Comparison of ENCODE assay signal across 14 cellular contexts in the genomic region with DNA sequence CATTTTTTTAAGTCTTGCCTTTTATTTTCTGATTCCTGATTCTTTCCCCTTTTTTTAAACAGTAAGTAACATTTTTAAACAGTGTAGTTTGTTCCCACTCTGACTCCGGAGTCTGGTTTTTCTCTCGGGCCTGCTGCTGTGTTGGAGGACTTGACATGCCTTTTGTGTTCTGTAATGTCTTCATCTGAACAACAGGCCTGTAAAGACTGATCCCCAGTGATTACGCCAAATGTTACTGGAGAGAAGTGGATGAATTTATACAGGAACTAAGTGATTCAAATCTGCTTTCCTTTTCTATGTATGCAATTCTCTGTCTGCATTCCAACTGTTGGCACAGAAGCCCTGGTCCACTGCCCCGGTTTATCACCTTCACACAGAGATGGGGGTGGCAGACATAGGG. TPM values are rescaled to one million over a fixed set of nuclear protein-coding genes. Genes with fewer than 3 reads are reported as not detected.
A peak's percentile ranks its signal among the peaks of the same experiment; 100 is the strongest.
DNase-seq lines count a peak whose midpoint lies in the region; ATAC-seq and TF ChIP-seq lines count a peak whose summit lies in the region.
"Had no signal": no experiment of that assay in that cellular context is flagged by ENCODE, and none has a peak within 500 bp of the region (broad histone marks: within the 10 kb centered on the region; RNA-seq: fewer than 3 reads in every experiment).

No MANE protein-coding gene starts in this region.

- ATAC-seq in esophagus mucosa: peak; percentile 36
- ATAC-seq: HCT116, left ventricle myocardium superior had no signal

- peak overlapping the region; percentile 82 for H2AFZ ChIP-seq in SK-N-SH (ENCODE audit: low read depth)

- DNase-seq in AG10803 (ENCODE audit: low read depth): peak; percentile 53
- DNase-seq in SK-N-SH: peak; percentile 66
- no peak for DNase-seq in NCI-H2107 (lab: John Stamatoyannopoulos, UW)
- DNase-seq in NAMALWA (ENCODE audit: low spot score): no peak
- no peak for DNase-seq in NCI-H1436 (lab: John Stamatoyannopoulos, UW)
- DNase-seq in hypothalamus (lab: John Stamatoyannopoulos, UW): no peak
- DNase-seq: cerebellar nuclear complex, EL, left ventricle myocardium superior, nucleus accumbens, SW 1271 had no signal

- CTCF ChIA-PET in SK-N-SH (lab: Yijun Ruan, JAX): interaction anchor here (1.0 to 23.4 kb wide), 7 partner anchors 12 to 471 kb away, joined by 3 to 546 read pairs (median 8); partner anchors contain the start of gene RMDN2

- H3K27ac ChIP-seq in SK-N-SH (ENCODE audit: low read depth in 2 of 2, low read length in 1 of 2) (peak overlapping the region; percentile 63 to 96), muscle layer of duodenum (ENCODE audit: low read length) (peak overlapping the region; percentile 61)

- POLR2A ChIA-PET in SK-N-SH (lab: Yijun Ruan, JAX): interaction anchor here (1.2 to 3.5 kb wide), 3 partner anchors 14 to 383 kb away, joined by 3 to 9 read pairs (median 8); no protein-coding TSS in a partner anchor

- H3K4me1 ChIP-seq in SK-N-SH (ENCODE audit: control insufficient read depth in 1 of 2, insufficient read depth in 2 of 2, low read depth in 1 of 2, low read length in 1 of 2): peaks cover 20 to 48% of the 10 kb centered on the region in 2 experiments; a peak in 3 of 4 replicates
- peaks cover 16 to 48% of the 10 kb centered on the region in 2 donors for H3K4me1 ChIP-seq in muscle layer of duodenum (ENCODE audit: control insufficient read depth in 1 of 2, insufficient read depth in 2 of 2, low read length in 2 of 2)

- no peaks in the 10 kb centered on the region for H3K36me3 ChIP-seq in SK-N-SH (replicated peaks in 1 of 2; ENCODE audit: control insufficient read depth in 1 of 2, insufficient read depth in 2 of 2, low read length in 1 of 2)
- H3K36me3 ChIP-seq in muscle layer of duodenum (ENCODE audit: control insufficient read depth in 1 of 2, insufficient read depth in 2 of 2, low read length in 2 of 2): no peaks in the 10 kb centered on the region

- H3K27me3 ChIP-seq in SK-N-SH (ENCODE audit: insufficient read depth) (no peaks in the 10 kb centered on the region), muscle layer of duodenum (ENCODE audit: low read depth, low read length) (no peaks in the 10 kb centered on the region)

- H3K9me2 ChIP-seq in SK-N-SH: no peaks in the 10 kb centered on the region

- H3F3A ChIP-seq in SK-N-SH (replicated peaks; ENCODE audit: insufficient read depth): peaks cover 9% of the 10 kb centered on the region

- TF ChIP-seq EP300 in SK-N-SH (IDR thresholded peaks at IDR 0.05; ENCODE audit: borderline replicate concordance in 1 of 2, low read depth in 1 of 2, low read length in 1 of 2): peak; percentile 37 to 86; a peak in 3 of 4 replicates

- no peak for TF ChIP-seq CTCF in AG10803 (conservative IDR thresholded peaks at IDR 0.05; ENCODE audit: low read length)
- TF ChIP-seq CTCF in SK-N-SH (IDR thresholded peaks at IDR 0.05): no peak

- 32% methylated on average over 4 of the region's 4 CpGs for WGBS in SK-N-SH (ENCODE audit: low lambda C conversion rate)

- H3K9me3 ChIP-seq in SK-N-SH (no peaks in the 10 kb centered on the region), muscle layer of duodenum (ENCODE audit: control insufficient read depth in 1 of 2, low read length in 2 of 2) (no peaks in the 10 kb centered on the region)

- H4K20me1 ChIP-seq in SK-N-SH (ENCODE audit: insufficient read depth): no peaks in the 10 kb centered on the region

- H3K4me3 ChIP-seq in AG10803 (ENCODE audit: low read length) (no peak overlapping the region), SK-N-SH (ENCODE audit: low read depth in 2 of 2, low read length in 1 of 2) (no peak overlapping the region), muscle layer of duodenum (ENCODE audit: low read depth in 1 of 2, low read length in 2 of 2) (no peak overlapping the region)

- TF ChIP-seq RAD21 in SK-N-SH (IDR thresholded peaks at IDR 0.05; ENCODE audit: low read length): peak; percentile 6

- H3K79me2 ChIP-seq in SK-N-SH (ENCODE audit: insufficient read depth): no peaks in the 10 kb centered on the region

- no peak overlapping the region for H3K9ac ChIP-seq in SK-N-SH

- H3K4me2 ChIP-seq in SK-N-SH: peak overlapping the region; percentile 17

TF ChIP-seq in SK-N-SH, 30 proteins besides CTCF, POLR2A, EP300 and RAD21 (continues in another document):
- TF ChIP-seq SMC3 (IDR thresholded peaks at IDR 0.05; ENCODE audit: low read depth, low read length) (peak; percentile 10; the same call in 1 of the 2 replicates), GATA2 (CRISPR knock-in tag; IDR thresholded peaks at IDR 0.05) (peak; percentile 82), FOXM1 (IDR thresholded peaks at IDR 0.05; ENCODE audit: low read depth) (no peak), RCOR1 (IDR thresholded peaks at IDR 0.05; ENCODE audit: low read length) (peak; percentile 95), RXRA (IDR thresholded peaks at IDR 0.05; ENCODE audit: borderline replicate concordance, low read depth) (no peak), GABPA (IDR thresholded peaks at IDR 0.05; ENCODE audit: low read depth) (no peak), EZH2phosphoT487 (IDR thresholded peaks at IDR 0.05; ENCODE audit: borderline replicate concordance, low read depth) (no peak), FOXJ3 (CRISPR knock-in tag; IDR thresholded peaks at IDR 0.05) (peak; percentile 49; the same call in 1 of the 2 replicates), RFX5 (IDR thresholded peaks at IDR 0.05; ENCODE audit: low read length) (no peak), FOSL2 (IDR thresholded peaks at IDR 0.05; ENCODE audit: borderline replicate concordance, low read depth) (no peak), TCF12 (IDR thresholded peaks at IDR 0.05) (peak; percentile 91), PBX3 (IDR thresholded peaks at IDR 0.05) (peak; percentile 72), MEF2A (IDR thresholded peaks at IDR 0.05; ENCODE audit: borderline replicate concordance, low read depth) (no peak), NRF1 (IDR thresholded peaks at IDR 0.05; ENCODE audit: low read depth, low read length) (no peak), TEAD4 (IDR thresholded peaks at IDR 0.05; ENCODE audit: borderline replicate concordance, insufficient read depth) (0 out of 2 replicates have a peak, but pooled peaks have one; percentile 37), JUND (IDR thresholded peaks at IDR 0.05) (no peak), SIN3A (IDR thresholded peaks at IDR 0.05; ENCODE audit: borderline replicate concordance, low read depth, low read length) (no peak), TAF1 (IDR thresholded peaks at IDR 0.05; ENCODE audit: borderline replicate concordance, low read depth, low read length) (no peak), CHD2 (IDR thresholded peaks at IDR 0.05; ENCODE audit: low read length, partially characterized antibody) (peak; percentile 62), ELF1 (IDR thresholded peaks at IDR 0.05) (no peak), MXI1 (IDR thresholded peaks at IDR 0.05; ENCODE audit: low read depth, low read length) (no peak; the same call in 1 of the 2 replicates)
- TF ChIP-seq, protein P1, sequence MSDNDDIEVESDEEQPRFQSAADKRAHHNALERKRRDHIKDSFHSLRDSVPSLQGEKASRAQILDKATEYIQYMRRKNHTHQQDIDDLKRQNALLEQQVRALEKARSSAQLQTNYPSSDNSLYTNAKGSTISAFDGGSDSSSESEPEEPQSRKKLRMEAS (IDR thresholded peaks at IDR 0.05; ENCODE audit: low read depth): no peak; the same call in 1 of the 2 replicates
- TF ChIP-seq, protein P2, sequence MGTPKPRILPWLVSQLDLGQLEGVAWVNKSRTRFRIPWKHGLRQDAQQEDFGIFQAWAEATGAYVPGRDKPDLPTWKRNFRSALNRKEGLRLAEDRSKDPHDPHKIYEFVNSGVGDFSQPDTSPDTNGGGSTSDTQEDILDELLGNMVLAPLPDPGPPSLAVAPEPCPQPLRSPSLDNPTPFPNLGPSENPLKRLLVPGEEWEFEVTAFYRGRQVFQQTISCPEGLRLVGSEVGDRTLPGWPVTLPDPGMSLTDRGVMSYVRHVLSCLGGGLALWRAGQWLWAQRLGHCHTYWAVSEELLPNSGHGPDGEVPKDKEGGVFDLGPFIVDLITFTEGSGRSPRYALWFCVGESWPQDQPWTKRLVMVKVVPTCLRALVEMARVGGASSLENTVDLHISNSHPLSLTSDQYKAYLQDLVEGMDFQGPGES (IDR thresholded peaks at IDR 0.05; ENCODE audit: low read depth, low read length): no peak
- TF ChIP-seq, protein P3, sequence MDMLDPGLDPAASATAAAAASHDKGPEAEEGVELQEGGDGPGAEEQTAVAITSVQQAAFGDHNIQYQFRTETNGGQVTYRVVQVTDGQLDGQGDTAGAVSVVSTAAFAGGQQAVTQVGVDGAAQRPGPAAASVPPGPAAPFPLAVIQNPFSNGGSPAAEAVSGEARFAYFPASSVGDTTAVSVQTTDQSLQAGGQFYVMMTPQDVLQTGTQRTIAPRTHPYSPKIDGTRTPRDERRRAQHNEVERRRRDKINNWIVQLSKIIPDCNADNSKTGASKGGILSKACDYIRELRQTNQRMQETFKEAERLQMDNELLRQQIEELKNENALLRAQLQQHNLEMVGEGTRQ (IDR thresholded peaks at IDR 0.05; ENCODE audit: borderline replicate concordance, low read depth, low read length): no peak

RNA-seq across cellular contexts. Expression of gene RMDN2, which starts 54.3 kb away (rescaled TPM):
- 7.3 and 15.3 TPM in 2 replicates for polyA plus RNA-seq in SK-N-SH (2012; rRNA removed)
- polyA plus RNA-seq in SK-N-SH (2012; cell fraction: cytosol; rRNA removed): 13.7 and 24.4 TPM in 2 replicates
- 7.1 and 18.5 TPM in 2 replicates for polyA plus RNA-seq in SK-N-SH (2012; cell fraction: nucleus; rRNA removed)
- 3.2 TPM for total RNA-seq in esophagus mucosa

Comparison
In these comparisons a context has a peak if more than half of its experiments do, and no peak if none do; other contexts are left out.
1. DNase-seq: peak in AG10803 (single experiment) and SK-N-SH (single experiment); none in NCI-H2107 (single experiment), NAMALWA (single experiment), NCI-H1436 (single experiment) and hypothalamus (0 of 51).